8 cellular contexts compared by ENCODE assay signal in the genomic region with DNA sequence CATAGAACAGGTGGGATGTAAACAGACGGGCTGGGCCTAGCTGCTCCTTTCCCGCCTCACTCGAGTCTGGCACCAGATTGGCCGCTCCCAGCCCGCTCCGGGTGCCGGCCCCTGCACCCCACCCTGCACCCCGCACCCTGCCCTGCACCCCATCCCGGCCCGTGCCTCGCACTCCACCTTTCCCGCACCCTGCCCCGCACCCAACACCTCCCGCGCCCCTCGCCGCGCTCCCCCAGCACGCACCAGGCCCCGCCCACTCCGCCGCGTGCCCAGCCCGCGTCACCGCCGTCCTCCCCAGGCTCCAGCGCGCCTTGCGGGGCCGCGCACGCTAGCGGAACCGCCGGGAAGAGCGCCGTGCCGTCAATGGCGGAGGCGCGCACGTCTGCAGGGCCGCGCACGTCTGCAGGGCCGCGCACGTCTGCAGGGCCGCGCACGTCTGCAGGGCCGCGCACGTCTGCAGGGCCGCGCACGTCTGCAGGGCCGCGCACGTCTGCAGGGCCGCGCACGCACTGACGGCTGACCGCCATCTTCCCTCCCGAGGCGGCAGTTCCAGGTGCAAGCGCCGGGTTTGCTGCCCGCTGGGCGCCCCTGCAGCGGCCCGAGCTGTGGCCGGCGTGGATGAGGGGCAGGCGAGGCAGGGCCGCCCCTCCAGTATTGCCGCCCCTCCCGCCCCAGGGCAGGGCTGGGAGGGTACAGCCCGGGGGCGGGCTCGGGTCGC. TPM values are rescaled to one million over a fixed set of nuclear protein-coding genes. Genes with fewer than 3 reads are reported as not detected.
A peak's percentile ranks its signal among the peaks of the same experiment; 100 is the strongest.
DNase-seq lines count a peak whose midpoint lies in the region; ATAC-seq and TF ChIP-seq lines count a peak whose summit lies in the region.

A gene (plus strand): TSS at position 503 of the 718 bp plus-strand sequence. CDS start 347 bp downstream, outside the sequence.

- DNase-seq in CD8-positive, alpha-beta T cell, result peak; percentile 81 to 94 (median 89)
- peak; percentile 91 for DNase-seq in HT-29 (ENCODE audit: low spot score)
- peak; percentile 95 for DNase-seq in NK-92 treated with Interleukin-12 subunit alpha and Interleukin-12 subunit beta, amount 100 ng/mL, for 24 hours (lab: John Stamatoyannopoulos, UW)
- peak; percentile 94 for DNase-seq in activated CD8-positive, alpha-beta memory T cell treated with anti-CD3 and anti-CD28 coated beads for 24 hours
- peak; percentile 82 for DNase-seq in effector CD8-positive, alpha-beta T cell (lab: John Stamatoyannopoulos, UW)
- DNase-seq in medulla oblongata (ENCODE audit: extremely low spot score), result peak; percentile 91
- DNase-seq in stimulated activated CD4-positive, alpha-beta T cell treated with anti-CD3 and anti-CD28 coated beads, TNF-alpha, amount 100 ng/mL, for 48 hours (ENCODE audit: low read depth in 3 of 3), result peak; percentile 78 to 89 (median 83)

- no peak for TF ChIP-seq CTCF in CD8-positive, alpha-beta T cell (IDR thresholded peaks at IDR 0.05)

- peak; percentile 85 for ATAC-seq in CD8-positive, alpha-beta T cell
- peak; percentile 69 for ATAC-seq in GM19468 (IDR thresholded peaks at IDR 0.05; ENCODE audit: extremely low read depth, unreplicated experiment)

- peaks cover 38% of the 10 kb centered on the region for H3K4me1 ChIP-seq in CD8-positive, alpha-beta T cell (ENCODE audit: insufficient read depth, low read length)

- intact Hi-C loops in CD8-positive, alpha-beta T cell (cut with DNase I, micrococcal nuclease), result loop anchor here (1.0 to 5.0 kb wide), 7 partner anchors 189 to 1564 kb away; a partner anchor contains a TSS

- H3K27ac Mint-ChIP-seq in CD8-positive, alpha-beta T cell, result peak within 1 kb of the TSS; percentile 94

- H3K36me3 ChIP-seq in CD8-positive, alpha-beta T cell (ENCODE audit: insufficient read depth, low read length), result no peaks in the 10 kb centered on the region

- H3K4me1 Mint-ChIP-seq in CD8-positive, alpha-beta T cell (ENCODE audit: low read depth), result peaks cover 42% of the 10 kb centered on the region

- peak within 1 kb of the TSS; percentile 57 for H3K4me3 ChIP-seq in CD8-positive, alpha-beta T cell (ENCODE audit: low read depth, low read length)

- H3K27me3 Mint-ChIP-seq in CD8-positive, alpha-beta T cell (ENCODE audit: low read depth), result no peaks in the 10 kb centered on the region

- CTCF ChIA-PET in CD8-positive, alpha-beta T cell (lab: Charles Lee), result no interaction called here

- H3K9me3 Mint-ChIP-seq in CD8-positive, alpha-beta T cell, result no peaks in the 10 kb centered on the region

- peak within 1 kb of the TSS; percentile 76 for H3K27ac ChIP-seq in CD8-positive, alpha-beta T cell (ENCODE audit: low read depth, low read length)

- no peaks in the 10 kb centered on the region for H3K27me3 ChIP-seq in CD8-positive, alpha-beta T cell (ENCODE audit: insufficient read depth, low read length)

- H3K36me3 Mint-ChIP-seq in CD8-positive, alpha-beta T cell, result peaks cover 30% of the 10 kb centered on the region

- POLR2A ChIA-PET in CD8-positive, alpha-beta T cell (lab: Charles Lee), result interaction anchor here (0.6 to 1.1 kb wide), 2 partner anchors 245 to 1431 kb away, joined by 3 to 4 read pairs; no protein-coding TSS in a partner anchor

- H3K9me3 ChIP-seq in CD8-positive, alpha-beta T cell (ENCODE audit: low read length), result no peaks in the 10 kb centered on the region

- H3K4me3 Mint-ChIP-seq in CD8-positive, alpha-beta T cell, result peak within 1 kb of the TSS; percentile 84

RNA-seq across cellular contexts. Expression of the gene that starts here (rescaled TPM):
- total RNA-seq in CD8-positive, alpha-beta T cell, result 10 to 100 TPM; 25.3 to 28.8 TPM
- 82.2 and 87.7 TPM in 2 replicates for total RNA-seq in HT-29 (2014; rRNA removed; shearing (Covaris generic))

Comparison
In these comparisons a context has a peak if more than half of its experiments do, and no peak if none do; other contexts are left out.
1. Peak in every context shown above with its lines: DNase-seq, ATAC-seq, H3K4me3 ChIP-seq and H3K27ac ChIP-seq.